Comparison of ENCODE assay signal across 9 cellular contexts in genomic region chr3:183195266-183195665, GRCh38. TPM values are rescaled to one million over a fixed set of nuclear protein-coding genes. Genes with fewer than 3 reads are reported as not detected.
"Had no signal": no experiment of that assay in that cellular context is flagged by ENCODE, and none has a peak within 500 bp of the region (broad histone marks: within the 10 kb centered on the region; RNA-seq: fewer than 3 reads in every experiment).

No MANE protein-coding gene starts in this region.

- H3K27ac ChIP-seq: HL-60, KMS-11 had no signal

- H3K4me3 ChIP-seq: K562 had no signal

- DNase-seq: IMR-90, KBM-7, KG1 had no signal

- FAIRE-seq: HepG2, HTR-8/SVneo, K562 had no signal

- ATAC-seq: HepG2, K562 had no signal

RNA-seq across cellular contexts. Expression of gene LAMP3, which starts 32.7 kb away (rescaled TPM):
- total RNA-seq: HT-29, IMR-90 had no signal

RNA-seq across cellular contexts. Expression of gene B3GNT5, which starts 57.8 kb away (rescaled TPM):
- total RNA-seq: HepG2 had no signal
